8 cellular contexts compared by ENCODE assay signal in genomic region chr19:37778613-37779138, GRCh38. TPM values are rescaled to one million over a fixed set of nuclear protein-coding genes. Genes with fewer than 3 reads are reported as not detected.
A peak's percentile ranks its signal among the peaks of the same experiment; 100 is the strongest.
DNase-seq lines count a peak whose midpoint lies in the region; ATAC-seq and TF ChIP-seq lines count a peak whose summit lies in the region.

No MANE protein-coding gene starts in this region.

- H3K4me3 ChIP-seq in NB4 (ENCODE audit: low read depth, low read length) (peak overlapping the region; percentile 97), colonic mucosa (peak overlapping the region; percentile 82), mucosa of descending colon (peak overlapping the region; percentile 38)

- H3K27me3 ChIP-seq in colonic mucosa: no peaks in the 10 kb centered on the region

- no peak for TF ChIP-seq CTCF in NB4 (IDR thresholded peaks at IDR 0.05; ENCODE audit: low read depth, low read length)
- no peak for TF ChIP-seq CTCF in colonic mucosa (IDR thresholded peaks at IDR 0.05)
- TF ChIP-seq CTCF in mucosa of descending colon (IDR thresholded peaks at IDR 0.05): no peak

- H3K4me1 ChIP-seq in colonic mucosa (peaks cover 4% of the 10 kb centered on the region), mucosa of descending colon (ENCODE audit: low read depth) (peaks cover 7% of the 10 kb centered on the region)

- H3K4me3 Mint-ChIP-seq in activated T-cell treated with anti-CD3 and anti-CD28 coated beads, Interleukin-2, amount 50 U/mL, for 24 hours: peak overlapping the region; percentile 89

- H3K9me3 ChIP-seq in colonic mucosa (no peaks in the 10 kb centered on the region), mucosa of descending colon (no peaks in the 10 kb centered on the region)

- no peaks in the 10 kb centered on the region for H3K27me3 Mint-ChIP-seq in activated T-cell treated with anti-CD3 and anti-CD28 coated beads, Interleukin-2, amount 50 U/mL, for 24 hours

- ATAC-seq in mucosa of descending colon (peak; percentile 49), GM19452 (IDR thresholded peaks at IDR 0.05; ENCODE audit: unreplicated experiment) (no peak), GM19455 (IDR thresholded peaks at IDR 0.05; ENCODE audit: unreplicated experiment) (no peak)

- DNase-seq in activated T-cell treated with anti-CD3 and anti-CD28 coated beads, Interleukin-2, amount 50 U/mL, for 24 hours: no peak
- DNase-seq in activated T-cell treated with anti-CD3 and anti-CD28 coated beads for 4 hours (no peak), NB4 (ENCODE audit: low read depth) (peak; percentile 56), colonic mucosa (no peak), mucosa of descending colon (no peak), NCI-H510A treated with DMSO at 0.1 percent for 48 hours (lab: John Stamatoyannopoulos, UW) (no peak)

- H3K27ac ChIP-seq in colonic mucosa: peak overlapping the region; percentile 79

- intact Hi-C loops in colonic mucosa (cut with DNase I) (no loop called here), mucosa of descending colon (cut with DNase I, micrococcal nuclease) (no loop called here)

- H3K36me3 ChIP-seq in colonic mucosa: no peaks in the 10 kb centered on the region
- no peaks in the 10 kb centered on the region for H3K36me3 ChIP-seq in mucosa of descending colon (ENCODE audit: low read depth)

- peak overlapping the region; percentile 96 for H3K27ac Mint-ChIP-seq in activated T-cell treated with anti-CD3 and anti-CD28 coated beads, Interleukin-2, amount 50 U/mL, for 24 hours

- H3K9me3 Mint-ChIP-seq in activated T-cell treated with anti-CD3 and anti-CD28 coated beads, Interleukin-2, amount 50 U/mL, for 24 hours: peaks cover 35% of the 10 kb centered on the region

- peaks cover 68% of the 10 kb centered on the region for H3K36me3 Mint-ChIP-seq in activated T-cell treated with anti-CD3 and anti-CD28 coated beads, Interleukin-2, amount 50 U/mL, for 24 hours (ENCODE audit: low read depth)

- TF ChIP-seq POLR2A in NB4 (IDR thresholded peaks at IDR 0.05; ENCODE audit: extremely low read depth, insufficient read length): no peak

- peaks cover 42% of the 10 kb centered on the region for H3K4me1 Mint-ChIP-seq in activated T-cell treated with anti-CD3 and anti-CD28 coated beads, Interleukin-2, amount 50 U/mL, for 24 hours (ENCODE audit: low read depth)

- peak overlapping the region; percentile 63 to 95 for H3K9ac ChIP-seq in colonic mucosa (ENCODE audit: low read depth in 2 of 2, low read length in 2 of 2)

RNA-seq across cellular contexts. Expression of gene ZNF573, which starts 0.7 kb away (rescaled TPM):
- 1 to 10 TPM; 3.6 to 5.5 TPM for total RNA-seq in colonic mucosa
- 10 to 100 TPM in 1 of 3 donors, 1 to 10 TPM in 2; 5.4 to 13.1 (median 6.4) TPM for total RNA-seq in mucosa of descending colon

RNA-seq across cellular contexts. Expression of gene ZNF607, which starts 59.1 kb away (rescaled TPM):
- total RNA-seq in colonic mucosa (1 to 10 TPM; 4.9 to 7.8 TPM), mucosa of descending colon (10 to 100 TPM in 1 of 3 donors, 1 to 10 TPM in 2; 6.2 to 12.8 (median 6.8) TPM)

Comparison
In these comparisons a context has a peak if more than half of its experiments do, and no peak if none do; other contexts are left out.
1. H3K4me3 ChIP-seq: peak in every context shown above with its lines; median percentile 97 in NB4; 82 in colonic mucosa; 38 in mucosa of descending colon.